Comparison of ENCODE assay signal across 21 cellular contexts in the genomic region with DNA sequence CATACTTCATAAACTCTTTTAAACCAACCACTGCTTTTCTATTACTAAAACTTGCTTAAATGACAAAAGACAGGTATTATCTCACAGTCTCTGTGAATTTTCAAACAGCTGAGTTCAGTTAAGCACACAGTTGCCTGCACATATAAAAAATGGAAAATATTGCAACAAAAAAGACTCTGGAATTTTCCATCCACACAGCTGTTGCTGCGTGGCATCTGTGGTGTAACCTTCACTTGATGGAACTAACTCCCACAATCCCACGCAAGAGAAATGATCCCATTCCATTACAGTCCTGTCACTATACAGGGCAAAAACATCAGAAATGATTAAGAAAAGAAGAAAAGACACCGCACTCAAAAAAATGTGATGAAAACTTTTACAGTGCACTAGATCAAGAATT.
"Had no signal": no experiment of that assay in that cellular context is flagged by ENCODE, and none has a peak within 500 bp of the region (broad histone marks: within the 10 kb centered on the region; RNA-seq: fewer than 3 reads in every experiment).

No MANE protein-coding gene starts in this region.

- H2AFZ ChIP-seq: neural progenitor cell had no signal

- H3K27me3 Mint-ChIP-seq: dendritic cell treated with granulocyte-macrophage colony-stimulating factor and Interleukin-4, amounts not matched to agents 40 ng/mL and 50 ng/mL, for 4 days; natural killer cell treated with Interleukin-12 subunit alpha and Interleukin-12 subunit beta and Interleukin-15 and Interleukin-18, amount 100 ng/mL, for 72 hours; type B pancreatic cell had no signal

- H3K27me3 ChIP-seq: esophagus squamous epithelium, gastroesophageal sphincter, neural progenitor cell, ovary, suprapubic skin, thyroid gland had no signal

- H3K4me3 Mint-ChIP-seq: dendritic cell treated with granulocyte-macrophage colony-stimulating factor and Interleukin-4, amounts not matched to agents 40 ng/mL and 50 ng/mL, for 4 days; natural killer cell treated with Interleukin-12 subunit alpha and Interleukin-12 subunit beta and Interleukin-15 and Interleukin-18, amount 100 ng/mL, for 72 hours; neural progenitor cell; stimulated activated effector memory CD8-positive, alpha-beta T cell treated with anti-CD3 and anti-CD28 coated beads, Interleukin-12 subunit alpha, Interleukin-12 subunit beta, amount 100 ng/mL, for 72 hours; type B pancreatic cell had no signal

- H3K9ac ChIP-seq: neural progenitor cell had no signal

- H3K9me3 ChIP-seq: esophagus squamous epithelium, gastroesophageal sphincter, mucosa of descending colon, ovary, suprapubic skin, thyroid gland had no signal

- H3K36me3 ChIP-seq: esophagus squamous epithelium, gastroesophageal sphincter, neural progenitor cell, ovary, suprapubic skin, thyroid gland had no signal

- DNase-seq: esophagus squamous epithelium; glutamatergic neuron; islet precursor cell; mammary epithelial cell; mucosa of descending colon; nucleus accumbens; ovary; right cardiac atrium; stimulated activated CD4-positive, alpha-beta T cell treated with anti-CD3 and anti-CD28 coated beads, Interleukin-4, amount 100 ng/mL, for 1 hour; stimulated activated CD8-positive, alpha-beta memory T cell treated with anti-CD3 and anti-CD28 coated beads, Interleukin-4, amount 100 ng/mL, for 48 hours; stimulated activated naive CD8-positive, alpha-beta T cell treated with anti-CD3 and anti-CD28 coated beads, Interleukin-15, Interleukin-2, amounts not matched to agents 100 U/mL and 50 U/mL, for 24 hours; thyroid gland had no signal

- H3K27ac Mint-ChIP-seq: natural killer cell treated with Interleukin-12 subunit alpha and Interleukin-12 subunit beta and Interleukin-15 and Interleukin-18, amount 100 ng/mL, for 72 hours; neural progenitor cell; stimulated activated effector memory CD8-positive, alpha-beta T cell treated with anti-CD3 and anti-CD28 coated beads, Interleukin-12 subunit alpha, Interleukin-12 subunit beta, amount 100 ng/mL, for 72 hours; type B pancreatic cell had no signal

- H3K4me2 ChIP-seq: neural progenitor cell, smooth muscle cell had no signal

- H3K9me3 Mint-ChIP-seq: dendritic cell treated with granulocyte-macrophage colony-stimulating factor and Interleukin-4, amounts not matched to agents 40 ng/mL and 50 ng/mL, for 4 days; natural killer cell treated with Interleukin-12 subunit alpha and Interleukin-12 subunit beta and Interleukin-15 and Interleukin-18, amount 100 ng/mL, for 72 hours; neural progenitor cell; stimulated activated effector memory CD8-positive, alpha-beta T cell treated with anti-CD3 and anti-CD28 coated beads, Interleukin-12 subunit alpha, Interleukin-12 subunit beta, amount 100 ng/mL, for 72 hours had no signal

- H3K4me1 ChIP-seq: gastroesophageal sphincter, neural progenitor cell, suprapubic skin, thyroid gland had no signal

- H3K4me3 ChIP-seq: esophagus squamous epithelium, gastroesophageal sphincter, mucosa of descending colon, neural progenitor cell, ovary, smooth muscle cell, suprapubic skin, thyroid gland had no signal

- H3K36me3 Mint-ChIP-seq: natural killer cell treated with Interleukin-12 subunit alpha and Interleukin-12 subunit beta and Interleukin-15 and Interleukin-18, amount 100 ng/mL, for 72 hours; neural progenitor cell; stimulated activated effector memory CD8-positive, alpha-beta T cell treated with anti-CD3 and anti-CD28 coated beads, Interleukin-12 subunit alpha, Interleukin-12 subunit beta, amount 100 ng/mL, for 72 hours; type B pancreatic cell had no signal

- H3K27ac ChIP-seq: esophagus squamous epithelium, neural progenitor cell, ovary, suprapubic skin, thyroid gland had no signal

- ATAC-seq: gastroesophageal sphincter; left lobe of liver; mucosa of descending colon; natural killer cell treated with Interleukin-12 subunit alpha and Interleukin-12 subunit beta and Interleukin-15 and Interleukin-18, amount 100 ng/mL, for 72 hours; right cardiac atrium; stimulated activated effector memory CD8-positive, alpha-beta T cell treated with anti-CD3 and anti-CD28 coated beads, Interleukin-12 subunit alpha, Interleukin-12 subunit beta, amount 100 ng/mL, for 72 hours; stimulated activated naive CD8-positive, alpha-beta T cell treated with anti-CD3 and anti-CD28 coated beads, Interleukin-15, Interleukin-2, amounts not matched to agents 100 U/mL and 50 U/mL, for 24 hours had no signal
